ENCODE assay signal across 1 cellular context in the genomic region with DNA sequence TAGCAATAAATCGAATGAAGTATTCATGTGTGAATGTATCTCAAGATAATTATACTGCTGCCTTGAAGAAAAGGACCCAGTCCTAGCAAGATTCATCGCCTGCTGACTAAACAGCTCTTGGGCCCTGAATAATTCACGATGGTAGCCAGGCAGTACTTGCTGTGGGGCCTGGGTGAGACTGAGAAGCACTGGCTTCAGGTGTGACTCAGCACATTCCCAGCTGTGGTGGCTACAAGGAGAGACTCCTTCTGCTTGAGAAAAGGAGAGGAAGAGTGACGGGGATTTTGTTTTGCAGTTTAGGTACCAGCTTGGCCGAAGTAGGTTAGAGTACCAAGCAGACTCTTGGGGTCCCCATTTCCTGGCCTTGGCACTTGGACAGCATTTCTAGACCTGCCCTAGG.
TF ChIP-seq lines count a peak whose summit lies in the region.

No MANE protein-coding gene starts in this region.

TF ChIP-seq in HepG2, 621 proteins besides CTCF, POLR2A, EP300 and RAD21 (continued from another document):
- TF ChIP-seq, protein P1, sequence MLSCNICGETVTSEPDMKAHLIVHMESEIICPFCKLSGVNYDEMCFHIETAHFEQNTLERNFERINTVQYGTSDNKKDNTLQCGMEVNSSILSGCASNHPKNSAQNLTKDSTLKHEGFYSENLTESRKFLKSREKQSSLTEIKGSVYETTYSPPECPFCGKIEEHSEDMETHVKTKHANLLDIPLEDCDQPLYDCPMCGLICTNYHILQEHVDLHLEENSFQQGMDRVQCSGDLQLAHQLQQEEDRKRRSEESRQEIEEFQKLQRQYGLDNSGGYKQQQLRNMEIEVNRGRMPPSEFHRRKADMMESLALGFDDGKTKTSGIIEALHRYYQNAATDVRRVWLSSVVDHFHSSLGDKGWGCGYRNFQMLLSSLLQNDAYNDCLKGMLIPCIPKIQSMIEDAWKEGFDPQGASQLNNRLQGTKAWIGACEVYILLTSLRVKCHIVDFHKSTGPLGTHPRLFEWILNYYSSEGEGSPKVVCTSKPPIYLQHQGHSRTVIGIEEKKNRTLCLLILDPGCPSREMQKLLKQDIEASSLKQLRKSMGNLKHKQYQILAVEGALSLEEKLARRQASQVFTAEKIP (CRISPR knock-in tag; IDR thresholded peaks at IDR 0.05; ENCODE audit: borderline replicate concordance), result no peak
- no peak for TF ChIP-seq RFXANK (CRISPR knock-in tag; IDR thresholded peaks at IDR 0.05)
- no peak for TF ChIP-seq ZNF180 (CRISPR knock-in tag; IDR thresholded peaks at IDR 0.05; ENCODE audit: borderline replicate concordance, low read depth)
- TF ChIP-seq CEBPG (CRISPR knock-in tag; IDR thresholded peaks at IDR 0.05), result no peak
- no peak for TF ChIP-seq ZNF747 (CRISPR knock-in tag; IDR thresholded peaks at IDR 0.05; ENCODE audit: borderline replicate concordance)
- TF ChIP-seq ZNF816 (CRISPR knock-in tag; IDR thresholded peaks at IDR 0.05; ENCODE audit: borderline replicate concordance), result no peak
- TF ChIP-seq MIXL1 (CRISPR knock-in tag; IDR thresholded peaks at IDR 0.05), result no peak
- TF ChIP-seq, protein P2, sequence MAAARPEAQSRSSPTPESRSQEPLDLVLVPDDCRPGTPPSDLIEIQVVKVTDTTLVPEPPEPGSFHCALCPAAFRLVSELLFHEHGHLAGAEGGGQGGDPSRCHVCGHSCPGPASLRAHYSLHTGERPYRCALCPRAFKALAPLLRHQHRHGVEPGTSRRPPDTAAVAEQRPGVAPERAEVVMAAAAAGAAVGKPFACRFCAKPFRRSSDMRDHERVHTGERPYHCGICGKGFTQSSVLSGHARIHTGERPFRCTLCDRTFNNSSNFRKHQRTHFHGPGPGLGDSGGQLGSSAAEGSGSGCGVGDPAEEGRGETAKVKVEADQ (CRISPR knock-in tag; IDR thresholded peaks at IDR 0.05; ENCODE audit: borderline replicate concordance), result no peak
- TF ChIP-seq TBL1XR1 (IDR thresholded peaks at IDR 0.05; ENCODE audit: borderline replicate concordance, low read length, partially characterized antibody), result no peak
- no peak for TF ChIP-seq SNAI1 (CRISPR knock-in tag; IDR thresholded peaks at IDR 0.05; ENCODE audit: borderline replicate concordance)
- TF ChIP-seq, protein P3, sequence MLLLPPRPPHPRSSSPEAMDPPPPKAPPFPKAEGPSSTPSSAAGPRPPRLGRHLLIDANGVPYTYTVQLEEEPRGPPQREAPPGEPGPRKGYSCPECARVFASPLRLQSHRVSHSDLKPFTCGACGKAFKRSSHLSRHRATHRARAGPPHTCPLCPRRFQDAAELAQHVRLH (CRISPR knock-in tag; IDR thresholded peaks at IDR 0.05; ENCODE audit: borderline replicate concordance, low read depth), result no peak
- TF ChIP-seq, protein P4, sequence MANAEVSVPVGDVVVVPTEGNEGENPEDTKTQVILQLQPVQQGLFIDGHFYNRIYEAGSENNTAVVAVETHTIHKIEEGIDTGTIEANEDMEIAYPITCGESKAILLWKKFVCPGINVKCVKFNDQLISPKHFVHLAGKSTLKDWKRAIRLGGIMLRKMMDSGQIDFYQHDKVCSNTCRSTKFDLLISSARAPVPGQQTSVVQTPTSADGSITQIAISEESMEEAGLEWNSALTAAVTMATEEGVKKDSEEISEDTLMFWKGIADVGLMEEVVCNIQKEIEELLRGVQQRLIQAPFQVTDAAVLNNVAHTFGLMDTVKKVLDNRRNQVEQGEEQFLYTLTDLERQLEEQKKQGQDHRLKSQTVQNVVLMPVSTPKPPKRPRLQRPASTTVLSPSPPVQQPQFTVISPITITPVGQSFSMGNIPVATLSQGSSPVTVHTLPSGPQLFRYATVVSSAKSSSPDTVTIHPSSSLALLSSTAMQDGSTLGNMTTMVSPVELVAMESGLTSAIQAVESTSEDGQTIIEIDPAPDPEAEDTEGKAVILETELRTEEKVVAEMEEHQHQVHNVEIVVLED (CRISPR knock-in tag; IDR thresholded peaks at IDR 0.05; ENCODE audit: borderline replicate concordance), result no peak
- TF ChIP-seq NFRKB (IDR thresholded peaks at IDR 0.05), result no peak
- peak; percentile 29; the same call in 1 of the 2 replicates for TF ChIP-seq NFE2 (CRISPR knock-in tag; IDR thresholded peaks at IDR 0.05)
